ENCODE assay signal across 1 cellular context in genomic region chr1:1013922-1014617, GRCh38.
TF ChIP-seq lines count a peak whose summit lies in the region.

No MANE protein-coding gene starts in this region.

TF ChIP-seq in GM12878, 131 proteins besides CTCF, POLR2A, EP300 and RAD21:
- TF ChIP-seq BACH1 (IDR thresholded peaks at IDR 0.05; ENCODE audit: borderline replicate concordance) (0 out of 2 replicates have a peak, but pooled peaks have one; percentile 7), PRDM15 (CRISPR knock-in tag; IDR thresholded peaks at IDR 0.05) (no peak), WRNIP1 (IDR thresholded peaks at IDR 0.05; ENCODE audit: borderline replicate concordance, low read depth, low read length) (no peak), MLLT1 (IDR thresholded peaks at IDR 0.05) (peak; percentile 97), YY1 (IDR thresholded peaks at IDR 0.05; ENCODE audit: low read depth, low read length) (peak; percentile 84), CHD1 (IDR thresholded peaks at IDR 0.05; ENCODE audit: low read depth, low read length) (no peak), TCF7 (IDR thresholded peaks at IDR 0.05; ENCODE audit: borderline replicate concordance) (no peak), SRF (IDR thresholded peaks at IDR 0.05; ENCODE audit: low read depth in 2 of 2, low read length in 2 of 2) (no peak), ZSCAN29 (IDR thresholded peaks at IDR 0.05) (no peak), ZNF274 (IDR thresholded peaks at IDR 0.05; ENCODE audit: insufficient read depth, insufficient read length) (no peak), EED (IDR thresholded peaks at IDR 0.05; ENCODE audit: low read depth) (no peak), SMC3 (IDR thresholded peaks at IDR 0.05; ENCODE audit: borderline replicate concordance, low read length) (no peak), STAT3 (IDR thresholded peaks at IDR 0.05; ENCODE audit: low read depth, low read length) (no peak), LARP7 (IDR thresholded peaks at IDR 0.05) (no peak), NBN (IDR thresholded peaks at IDR 0.05) (no peak), MTA3 (IDR thresholded peaks at IDR 0.05; ENCODE audit: borderline replicate concordance, low read length) (no peak), PML (IDR thresholded peaks at IDR 0.05; ENCODE audit: low read length) (no peak), USF2 (IDR thresholded peaks at IDR 0.05; ENCODE audit: borderline replicate concordance, low read depth, low read length) (no peak), HDGF (IDR thresholded peaks at IDR 0.05) (0 out of 2 replicates have a peak, but pooled peaks have one; percentile 31), HCFC1 (IDR thresholded peaks at IDR 0.05; ENCODE audit: low read length) (0 out of 2 replicates have a peak, but pooled peaks have one; percentile 5), ZBTB40 (IDR thresholded peaks at IDR 0.05; ENCODE audit: borderline replicate concordance) (0 out of 2 replicates have a peak, but pooled peaks have one; percentile 37), RFX5 (IDR thresholded peaks at IDR 0.05; ENCODE audit: low read depth, low read length) (no peak), ELK1 (IDR thresholded peaks at IDR 0.05; ENCODE audit: low read depth, low read length) (no peak), ETV6 (conservative IDR thresholded peaks at IDR 0.05 in 1 of 2, IDR thresholded peaks at IDR 0.05 in 1 of 2; ENCODE audit: borderline replicate concordance in 1 of 2, low read depth in 1 of 2) (no peak), EZH2 (IDR thresholded peaks at IDR 0.05; ENCODE audit: borderline replicate concordance, control insufficient read depth, low read depth, low read length) (no peak), IRF3 (IDR thresholded peaks at IDR 0.05) (no peak), SMAD1 (IDR thresholded peaks at IDR 0.05; ENCODE audit: low read depth, partially characterized antibody) (no peak), RBBP5 (conservative IDR thresholded peaks at IDR 0.05) (no peak), E2F8 (IDR thresholded peaks at IDR 0.05; ENCODE audit: low read depth, partially characterized antibody) (no peak), TAF1 (IDR thresholded peaks at IDR 0.05; ENCODE audit: borderline replicate concordance, low read depth, low read length) (peak; percentile 57; the same call in 1 of the 2 replicates), PKNOX1 (IDR thresholded peaks at IDR 0.05) (no peak), SIN3A (IDR thresholded peaks at IDR 0.05; ENCODE audit: low read depth, low read length) (no peak), ATF3 (IDR thresholded peaks at IDR 0.05; ENCODE audit: borderline replicate concordance, extremely low read depth, low read depth, low read length) (no peak)
